Comparison of ENCODE assay signal across 20 cellular contexts in genomic region chr1:91604632-91605031, GRCh38.
DNase-seq lines count a peak whose midpoint lies in the region; ATAC-seq, FAIRE-seq and TF ChIP-seq lines count a peak whose summit lies in the region.
"Had no signal": no experiment of that assay in that cellular context is flagged by ENCODE, and none has a peak within 500 bp of the region (broad histone marks: within the 10 kb centered on the region; RNA-seq: fewer than 3 reads in every experiment).

No MANE protein-coding gene starts in this region.

- no peaks in the 10 kb centered on the region for H3K36me3 Mint-ChIP-seq in nephron progenitor cell (ENCODE audit: low read depth)
- H3K36me3 Mint-ChIP-seq: natural killer cell had no signal

- H3K9me3 Mint-ChIP-seq in nephron progenitor cell, result no peaks in the 10 kb centered on the region
- H3K9me3 Mint-ChIP-seq: CD4-positive, alpha-beta T cell; natural killer cell; stimulated activated naive CD8-positive, alpha-beta T cell treated with anti-CD3 and anti-CD28 coated beads, Interleukin-15, Interleukin-2, amounts not matched to agents 100 ng/mL and 50 ng/mL, for 24 hours had no signal

- no peak overlapping the region for H3K4me3 Mint-ChIP-seq in nephron progenitor cell
- H3K4me3 Mint-ChIP-seq: activated CD4-positive, alpha-beta T cell treated with anti-CD3 and anti-CD28 coated beads, Interleukin-2, amount 10 ng/mL, durations not matched to agents 7 days and 5 days; CD4-positive, alpha-beta T cell; natural killer cell; stimulated activated naive CD8-positive, alpha-beta T cell treated with anti-CD3 and anti-CD28 coated beads, Interleukin-15, Interleukin-2, amounts not matched to agents 100 ng/mL and 50 ng/mL, for 24 hours had no signal

- no peak overlapping the region for H3K4me2 ChIP-seq in A549

- TF ChIP-seq CTCF in A549 (IDR thresholded peaks at IDR 0.05) (no peak), fibroblast of mammary gland (conservative IDR thresholded peaks at IDR 0.05; ENCODE audit: control insufficient read depth, insufficient read depth, low read depth, low read length) (no peak), nephron progenitor cell (IDR thresholded peaks at IDR 0.05) (no peak)

- 73% methylated on average over 7 of the region's 7 CpGs for WGBS in A549 (ENCODE audit: missing lambda C conversion rate)

- H3K27ac ChIP-seq in A549, result peak overlapping the region in 1 of 2 experiments; percentile 60; a peak in 3 of 6 replicates

- TF ChIP-seq POLR2A in A549 (IDR thresholded peaks at IDR 0.05; ENCODE audit: low read length), result no peak

- DNase-seq in A549 (ENCODE audit: low read depth in 1 of 2, low spot score in 1 of 2) (no peak), NCI-H1694 treated with DMSO at 0.1 percent for 48 hours (lab: John Stamatoyannopoulos, UW) (peak; percentile 74), fibroblast of mammary gland (ENCODE audit: low read depth) (peak; percentile 55), nephron progenitor cell (no peak), HEK293T (ENCODE audit: extremely low spot score) (no peak), HAP-1 (ENCODE audit: low spot score in 2 of 2) (no peak), HuH-7.5 (ENCODE audit: low spot score) (no peak)
- DNase-seq: ACHN; activated CD4-positive, alpha-beta T cell treated with anti-CD3 and anti-CD28 coated beads, Interleukin-2, amount 10 ng/mL, durations not matched to agents 7 days and 5 days; activated CD8-positive, alpha-beta memory T cell treated with anti-CD3 and anti-CD28 coated beads, Interleukin-2, amount 50 U/mL, for 4 hours; activated naive CD4-positive, alpha-beta T cell treated with Interleukin-2 at 50 U/mL for 16 hours; CD4-positive, alpha-beta T cell; DMS79 treated with DMSO at 0.1 percent for 48 hours; MM.1S; natural killer cell; NCI-H187; NCI-H446; RPMI8226 had no signal

- in situ Hi-C loops in HAP-1 (cut with MboI; ENCODE audit: low sequenced_read_pairs), result loop anchor here (5.0 kb wide), 1 partner anchor 52 kb away; no protein-coding TSS in a partner anchor

- CTCF ChIA-PET in A549 (lab: Yijun Ruan, JAX) (no interaction called here), HEK293T (lab: Yijun Ruan, JAX) (interaction anchor here (0.6 kb wide), 1 partner anchor 15 kb away, joined by 4 read pairs; no protein-coding TSS in a partner anchor)

- peak overlapping the region; percentile 86 for H3K27ac Mint-ChIP-seq in nephron progenitor cell
- H3K27ac Mint-ChIP-seq: activated CD4-positive, alpha-beta T cell treated with anti-CD3 and anti-CD28 coated beads, Interleukin-2, amount 10 ng/mL, durations not matched to agents 7 days and 5 days; CD4-positive, alpha-beta T cell; natural killer cell; stimulated activated naive CD8-positive, alpha-beta T cell treated with anti-CD3 and anti-CD28 coated beads, Interleukin-15, Interleukin-2, amounts not matched to agents 100 ng/mL and 50 ng/mL, for 24 hours had no signal

- no peaks in the 10 kb centered on the region for H3K27me3 ChIP-seq in HAP-1 (ENCODE audit: low read depth)

- H3K4me3 ChIP-seq in A549 (no peak overlapping the region), fibroblast of mammary gland (ENCODE audit: control insufficient read depth, low read depth, low read length) (no peak overlapping the region), HAP-1 (no peak overlapping the region)

- ATAC-seq in A549 (no peak), GM21737 (IDR thresholded peaks at IDR 0.05; ENCODE audit: unreplicated experiment) (no peak)
- ATAC-seq: natural killer cell had no signal

- H3K4me1 ChIP-seq in A549 (peaks cover 14% of the 10 kb centered on the region), HAP-1 (no peaks in the 10 kb centered on the region)

- no peak for FAIRE-seq in A549 (lab: Jason Lieb, UNC)

- no peak for TF ChIP-seq EP300 in A549 (IDR thresholded peaks at IDR 0.05)

- H3K27me3 Mint-ChIP-seq in nephron progenitor cell (ENCODE audit: low read depth, poor library complexity), result peaks cover 3% of the 10 kb centered on the region
- H3K27me3 Mint-ChIP-seq: CD4-positive, alpha-beta T cell; stimulated activated naive CD8-positive, alpha-beta T cell treated with anti-CD3 and anti-CD28 coated beads, Interleukin-15, Interleukin-2, amounts not matched to agents 100 ng/mL and 50 ng/mL, for 24 hours had no signal

- peaks cover 41% of the 10 kb centered on the region for H3K4me1 Mint-ChIP-seq in nephron progenitor cell
- H3K4me1 Mint-ChIP-seq: activated CD4-positive, alpha-beta T cell treated with anti-CD3 and anti-CD28 coated beads, Interleukin-2, amount 10 ng/mL, durations not matched to agents 7 days and 5 days had no signal

- H3K36me3 ChIP-seq in HAP-1 (replicated peaks), result no peaks in the 10 kb centered on the region

- POLR2A ChIA-PET in A549 (lab: Yijun Ruan, JAX), result no interaction called here
- POLR2A ChIA-PET in HEK293T (lab: Yijun Ruan, JAX), result no interaction called here

- H3K9me3 ChIP-seq in A549 (no peaks in the 10 kb centered on the region), HAP-1 (no peaks in the 10 kb centered on the region)

- TF ChIP-seq RAD21 in A549 (conservative IDR thresholded peaks at IDR 0.05 in 1 of 2, IDR thresholded peaks at IDR 0.05 in 1 of 2), result no peak

TF ChIP-seq in A549, 52 proteins besides CTCF, POLR2A, EP300 and RAD21:
- TF ChIP-seq KDM5A (IDR thresholded peaks at IDR 0.05), result no peak
- TF ChIP-seq NFE2L2 (conservative IDR thresholded peaks at IDR 0.05; ENCODE audit: low read length), result 0 out of 2 replicates have a peak, but pooled peaks have one; percentile 10
- TF ChIP-seq CHD4 (IDR thresholded peaks at IDR 0.05; ENCODE audit: borderline replicate concordance), result no peak
- TF ChIP-seq MAFK (IDR thresholded peaks at IDR 0.05; ENCODE audit: partially characterized antibody), result peak; percentile 12

TF ChIP-seq in HEK293T, 16 proteins besides CTCF, POLR2A, EP300 and RAD21:
- TF ChIP-seq FOXK2 (IDR thresholded peaks at IDR 0.05) (no peak), SP1 (IDR thresholded peaks at IDR 0.05) (no peak), ZNF384 (IDR thresholded peaks at IDR 0.05) (no peak), LEF1 (IDR thresholded peaks at IDR 0.05; ENCODE audit: borderline replicate concordance) (no peak), SUZ12 (IDR thresholded peaks at IDR 0.05) (no peak), ARNT (IDR thresholded peaks at IDR 0.05) (no peak), BHLHE40 (IDR thresholded peaks at IDR 0.05; ENCODE audit: borderline replicate concordance) (no peak), L3MBTL2 (conservative IDR thresholded peaks at IDR 0.05) (no peak), TARDBP (IDR thresholded peaks at IDR 0.05) (no peak), HDGF (IDR thresholded peaks at IDR 0.05; ENCODE audit: borderline replicate concordance) (no peak), CTBP1 (IDR thresholded peaks at IDR 0.05; ENCODE audit: borderline replicate concordance) (no peak), FOXM1 (IDR thresholded peaks at IDR 0.05; ENCODE audit: borderline replicate concordance) (no peak), NFRKB (IDR thresholded peaks at IDR 0.05) (no peak), PKNOX1 (IDR thresholded peaks at IDR 0.05) (no peak), FOXA1 (IDR thresholded peaks at IDR 0.05) (no peak)

Comparison
In these comparisons a context has a peak if more than half of its experiments do, and no peak if none do; other contexts are left out.
1. DNase-seq: peak in NCI-H1694 treated with DMSO at 0.1 percent for 48 hours (single experiment) and fibroblast of mammary gland (single experiment); none in A549 (0 of 2), nephron progenitor cell (single experiment), HEK293T (single experiment), HAP-1 (0 of 2) and HuH-7.5 (single experiment).